8 cellular contexts compared by ENCODE assay signal in the genomic region with DNA sequence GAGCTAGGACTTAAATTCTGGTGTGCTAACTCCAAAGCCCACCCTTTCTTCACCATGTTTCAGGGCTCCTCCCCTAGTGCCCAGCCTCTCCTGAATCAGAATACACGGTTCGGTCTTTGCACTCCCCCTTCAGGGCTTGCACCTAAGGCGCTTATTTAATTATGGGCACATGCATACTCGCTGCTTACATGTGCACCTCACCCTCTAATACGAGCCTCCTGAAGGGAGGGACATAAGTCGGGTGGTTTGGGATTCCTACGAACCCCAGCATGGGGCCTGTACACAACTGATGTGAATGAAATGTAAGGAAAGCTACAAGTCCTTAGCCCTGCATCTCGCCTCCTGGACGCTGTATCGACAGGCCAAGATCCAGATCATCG. TPM values are rescaled to one million over a fixed set of nuclear protein-coding genes. Genes with fewer than 3 reads are reported as not detected.
DNase-seq lines count a peak whose midpoint lies in the region; ATAC-seq and TF ChIP-seq lines count a peak whose summit lies in the region.

No MANE protein-coding gene starts in this region.

- H3K36me3 ChIP-seq in Karpas-422 (ENCODE audit: insufficient read depth, low read length) (no peaks in the 10 kb centered on the region), adrenal gland (replicated peaks in 1 of 2) (peaks cover 0 to 19% of the 10 kb centered on the region in 2 donors), iPS-18a (ENCODE audit: control insufficient read depth, low read depth, low read length) (no peaks in the 10 kb centered on the region)

- H3K9me3 ChIP-seq in Karpas-422 (ENCODE audit: low read length), result no peaks in the 10 kb centered on the region
- no peaks in the 10 kb centered on the region for H3K9me3 ChIP-seq in adrenal gland (replicated peaks in 1 of 3)
- H3K9me3 ChIP-seq in iPS-18a (ENCODE audit: control insufficient read depth, low read depth, low read length), result no peaks in the 10 kb centered on the region

- H3K4me2 ChIP-seq in Karpas-422 (ENCODE audit: low read depth, low read length, poor library complexity, severe bottlenecking), result peak overlapping the region; percentile 99

- peak overlapping the region; percentile 90 for H2AFZ ChIP-seq in Karpas-422 (ENCODE audit: low read length)

- 1 to 7% (median 4%) methylated on average over 11 of the region's 11 CpGs for WGBS in adrenal gland, 4 donors

- no peak overlapping the region for H3K27ac ChIP-seq in Karpas-422 (ENCODE audit: low read length)
- peak overlapping the region in 2 of 5 donors; percentile 71 to 96 for H3K27ac ChIP-seq in adrenal gland
- peak overlapping the region; percentile 73 for H3K27ac ChIP-seq in iPS-18a (ENCODE audit: low read length)

- H3K4me3 ChIP-seq in Karpas-422 (ENCODE audit: low read length), result peak overlapping the region; percentile 92
- H3K4me3 ChIP-seq in adrenal gland, result peak overlapping the region in 3 of 4 donors; percentile 44 to 68 (median 64)
- peak overlapping the region; percentile 90 for H3K4me3 ChIP-seq in iPS-18a (ENCODE audit: low read length)

- H4K20me1 ChIP-seq in Karpas-422 (ENCODE audit: insufficient read depth, low read depth, low read length), result no peaks in the 10 kb centered on the region

- peak overlapping the region; percentile 91 for H3K27ac Mint-ChIP-seq in T-helper 1 cell treated with Interleukin-12 subunit alpha and Interleukin-12 subunit beta and Interleukin-4 antibody, amounts not matched to agents 30 μg/mL and 1 μg/mL, for 36 hours
- peak overlapping the region; percentile 83 for H3K27ac Mint-ChIP-seq in stimulated activated effector memory CD8-positive, alpha-beta T cell treated with anti-CD3 and anti-CD28 coated beads, Interleukin-12 subunit alpha, Interleukin-12 subunit beta, amount 100 ng/mL, for 72 hours

- H3K79me2 ChIP-seq in Karpas-422 (ENCODE audit: low read length), result peaks cover 8% of the 10 kb centered on the region; the same call in 1 of the 2 replicates

- peaks cover 36% of the 10 kb centered on the region for H3K4me1 ChIP-seq in Karpas-422 (ENCODE audit: low read length)
- peaks cover 11 to 23% of the 10 kb centered on the region in 2 donors for H3K4me1 ChIP-seq in adrenal gland (replicated peaks in 1 of 2)
- peaks cover 10% of the 10 kb centered on the region for H3K4me1 ChIP-seq in iPS-18a (ENCODE audit: control insufficient read depth, low read depth, low read length)

- H3K4me3 Mint-ChIP-seq in T-helper 1 cell treated with Interleukin-12 subunit alpha and Interleukin-12 subunit beta and Interleukin-4 antibody, amounts not matched to agents 30 μg/mL and 1 μg/mL, for 36 hours, result peak overlapping the region; percentile 88
- peak overlapping the region; percentile 84 for H3K4me3 Mint-ChIP-seq in stimulated activated effector memory CD8-positive, alpha-beta T cell treated with anti-CD3 and anti-CD28 coated beads, Interleukin-12 subunit alpha, Interleukin-12 subunit beta, amount 100 ng/mL, for 72 hours

- TF ChIP-seq CTCF in adrenal gland (IDR thresholded peaks at IDR 0.05), result peak in 1 of 6 experiments; percentile 7

- no peak for ATAC-seq in stimulated activated effector memory CD8-positive, alpha-beta T cell treated with anti-CD3 and anti-CD28 coated beads, Interleukin-12 subunit alpha, Interleukin-12 subunit beta, amount 100 ng/mL, for 72 hours
- ATAC-seq in GM19035 (IDR thresholded peaks at IDR 0.05; ENCODE audit: unreplicated experiment), result no peak

- H3K27me3 ChIP-seq in Karpas-422 (ENCODE audit: low read length) (no peaks in the 10 kb centered on the region), adrenal gland (no peaks in the 10 kb centered on the region), iPS-18a (ENCODE audit: control insufficient read depth, insufficient read depth, low read length) (peaks cover 10% of the 10 kb centered on the region)

- H3K9ac ChIP-seq in Karpas-422 (ENCODE audit: low read length) (peak overlapping the region; percentile 73), iPS-18a (ENCODE audit: low read length) (peak overlapping the region; percentile 70)

- DNase-seq in T-helper 1 cell (no peak), Karpas-422 (peak; percentile 56), adrenal gland (peak in 1 of 7 donors; percentile 12), NCI-H187 (lab: John Stamatoyannopoulos, UW) (no peak)
- no peak for DNase-seq in stimulated activated effector memory CD8-positive, alpha-beta T cell treated with anti-CD3 and anti-CD28 coated beads, Interleukin-12 subunit alpha, Interleukin-12 subunit beta, amount 100 ng/mL, for 72 hours (ENCODE audit: low spot score in 2 of 2)

- intact Hi-C loops in adrenal gland (cut with DNase I), result loop anchor here in 1 of 2 donors (10.0 kb wide), 1 partner anchor 146 kb away; no protein-coding TSS in a partner anchor

- no peaks in the 10 kb centered on the region for H3K9me3 Mint-ChIP-seq in T-helper 1 cell treated with Interleukin-12 subunit alpha and Interleukin-12 subunit beta and Interleukin-4 antibody, amounts not matched to agents 30 μg/mL and 1 μg/mL, for 36 hours
- H3K9me3 Mint-ChIP-seq in stimulated activated effector memory CD8-positive, alpha-beta T cell treated with anti-CD3 and anti-CD28 coated beads, Interleukin-12 subunit alpha, Interleukin-12 subunit beta, amount 100 ng/mL, for 72 hours, result no peaks in the 10 kb centered on the region

- no peaks in the 10 kb centered on the region for H3K9me2 ChIP-seq in Karpas-422 (replicated peaks; ENCODE audit: insufficient read depth, low read length)

- peaks cover 16% of the 10 kb centered on the region for H3K4me1 Mint-ChIP-seq in T-helper 1 cell treated with Interleukin-12 subunit alpha and Interleukin-12 subunit beta and Interleukin-4 antibody, amounts not matched to agents 30 μg/mL and 1 μg/mL, for 36 hours (ENCODE audit: low read depth)
- peaks cover 15% of the 10 kb centered on the region for H3K4me1 Mint-ChIP-seq in stimulated activated effector memory CD8-positive, alpha-beta T cell treated with anti-CD3 and anti-CD28 coated beads, Interleukin-12 subunit alpha, Interleukin-12 subunit beta, amount 100 ng/mL, for 72 hours

- TF ChIP-seq POLR2A in adrenal gland (IDR thresholded peaks at IDR 0.05), result no peak

- no peaks in the 10 kb centered on the region for H3K36me3 Mint-ChIP-seq in T-helper 1 cell treated with Interleukin-12 subunit alpha and Interleukin-12 subunit beta and Interleukin-4 antibody, amounts not matched to agents 30 μg/mL and 1 μg/mL, for 36 hours (ENCODE audit: low read depth)
- peaks cover under 1% of the 10 kb centered on the region for H3K36me3 Mint-ChIP-seq in stimulated activated effector memory CD8-positive, alpha-beta T cell treated with anti-CD3 and anti-CD28 coated beads, Interleukin-12 subunit alpha, Interleukin-12 subunit beta, amount 100 ng/mL, for 72 hours

- peaks cover 10% of the 10 kb centered on the region for H3K27me3 Mint-ChIP-seq in T-helper 1 cell treated with Interleukin-12 subunit alpha and Interleukin-12 subunit beta and Interleukin-4 antibody, amounts not matched to agents 30 μg/mL and 1 μg/mL, for 36 hours (ENCODE audit: low read depth)

RNA-seq across cellular contexts. Expression of a gene that starts 0.4 kb away (rescaled TPM):
- 29.1 and 35.9 TPM in 2 replicates for total RNA-seq in Karpas-422 (2014; rRNA removed; shearing (Covaris generic); ENCODE audit: low replicate concordance)
- 10 to 100 TPM in 7 of 8 donors, 1 to 10 TPM in 1; 6.3 to 28.1 (median 16.8) TPM for total RNA-seq in adrenal gland
- polyA plus RNA-seq in adrenal gland, result 100 to 1,000 TPM in 1 of 3 donors, 10 to 100 TPM in 1, 1 to 10 TPM in 1; 9.8 to 113 (median 75.6) TPM

RNA-seq across cellular contexts. Expression of a gene that starts 5.9 kb away (rescaled TPM):
- total RNA-seq in Karpas-422 (2014; rRNA removed; shearing (Covaris generic); ENCODE audit: low replicate concordance), result not detected in 2 replicates
- 100 to 1,000 TPM in 6 of 8 donors, 10 to 100 TPM in 2; 79.5 to 321 (median 128) TPM for total RNA-seq in adrenal gland
- 100 to 1,000 TPM in 2 of 3 donors, 10 to 100 TPM in 1; 51.3 to 331 (median 101) TPM for polyA plus RNA-seq in adrenal gland

RNA-seq across cellular contexts. Expression of a gene that starts 7.5 kb away (rescaled TPM):
- total RNA-seq in Karpas-422 (2014; rRNA removed; shearing (Covaris generic); ENCODE audit: low replicate concordance), result not detected in 2 replicates
- 10 to 100 TPM in 2 of 8 donors, 1 to 10 TPM in 5, under 1 TPM in 1; 0.24 to 24.0 (median 6.3) TPM for total RNA-seq in adrenal gland
- 10 to 100 TPM in 2 of 3 donors, 1 to 10 TPM in 1; 9.4 to 29.4 (median 17.3) TPM for polyA plus RNA-seq in adrenal gland

RNA-seq across cellular contexts. Expression of a gene that starts 46.9 kb away (rescaled TPM):
- 0.61 TPM in 1 of 2 replicates, not detected in the other for total RNA-seq in Karpas-422 (2014; rRNA removed; shearing (Covaris generic); ENCODE audit: low replicate concordance)
- total RNA-seq in adrenal gland, result 1 to 10 TPM; 1.9 to 8.2 (median 4.4) TPM
- polyA plus RNA-seq in adrenal gland, result 1 to 10 TPM; 1.4 to 6.4 (median 5.4) TPM

Comparison
In these comparisons a context has a peak if more than half of its experiments do, and no peak if none do; other contexts are left out.
1. RNA of a gene that starts 5.9 kb away (total RNA-seq): 79.5 to 321 TPM in adrenal gland; not detected in Karpas-422; every median in the first group is over 10 times any median in the second.
2. Peak in every context shown above with its lines, with median percentiles within 50 percentile points of each other: H3K4me3 ChIP-seq.